8 cellular contexts compared by ENCODE assay signal in the genomic region with DNA sequence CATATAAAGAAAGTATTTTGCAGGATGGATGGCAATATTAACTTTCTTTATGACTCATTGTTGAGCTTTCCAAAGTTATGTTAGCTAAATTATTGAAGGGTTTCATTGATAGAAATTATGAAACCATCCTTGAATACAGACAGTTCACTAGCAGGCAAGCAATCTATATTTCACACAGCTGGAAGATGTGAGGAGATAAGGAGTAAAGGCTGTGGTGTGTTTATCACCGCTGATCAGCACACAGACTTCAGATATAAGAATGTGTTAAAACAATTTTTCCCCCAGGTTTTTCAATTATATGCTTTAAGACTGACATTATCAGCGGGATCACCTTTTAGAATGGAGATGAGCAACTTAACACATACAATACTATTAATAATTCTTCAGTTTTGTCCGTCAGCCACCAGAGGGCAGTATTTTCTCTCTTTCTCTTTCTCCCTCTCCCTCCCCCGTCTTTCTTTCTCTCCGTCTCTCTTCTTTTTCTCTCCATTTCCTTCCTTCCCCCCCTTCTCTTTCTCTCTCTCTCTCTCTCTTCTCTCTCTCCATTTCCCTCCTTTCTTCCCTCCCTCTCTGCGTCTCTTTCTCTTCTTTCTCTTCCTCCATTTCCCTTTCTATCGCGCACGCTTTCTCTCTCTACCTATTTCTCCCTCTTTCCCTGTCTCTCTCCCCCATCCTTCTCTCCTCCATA.
A peak's percentile ranks its signal among the peaks of the same experiment; 100 is the strongest.
DNase-seq lines count a peak whose midpoint lies in the region; ATAC-seq and TF ChIP-seq lines count a peak whose summit lies in the region.

No MANE protein-coding gene starts in this region.

- DNase-seq in GM04503 (ENCODE audit: low read depth), result peak; percentile 18
- DNase-seq in NCI-H2196 treated with DMSO at 0.1 percent for 48 hours (lab: John Stamatoyannopoulos, UW; ENCODE audit: unreplicated experiment), result peak; percentile 13
- DNase-seq in activated CD8-positive, alpha-beta T cell treated with anti-CD3 and anti-CD28 coated beads for 36 hours, result peak; percentile 48
- DNase-seq in fibroblast of the conjunctiva (ENCODE audit: low read depth), result peak; percentile 51
- no peak for DNase-seq in occipital lobe (lab: John Stamatoyannopoulos, UW)

- peak overlapping the region; percentile 47 for H3K4me3 Mint-ChIP-seq in activated CD8-positive, alpha-beta T cell treated with anti-CD3 and anti-CD28 coated beads for 36 hours
- H3K4me3 Mint-ChIP-seq in nephron, result peak overlapping the region; percentile 76 to 81 (median 80)

- H3K27ac Mint-ChIP-seq in activated CD8-positive, alpha-beta T cell treated with anti-CD3 and anti-CD28 coated beads for 36 hours, result no peak overlapping the region
- peak overlapping the region; percentile 17 to 83 (median 65) for H3K27ac Mint-ChIP-seq in nephron

- H3K9me3 Mint-ChIP-seq in activated CD8-positive, alpha-beta T cell treated with anti-CD3 and anti-CD28 coated beads for 36 hours, result no peaks in the 10 kb centered on the region
- no peaks in the 10 kb centered on the region for H3K9me3 Mint-ChIP-seq in nephron

- no peaks in the 10 kb centered on the region for H3K4me1 Mint-ChIP-seq in activated CD8-positive, alpha-beta T cell treated with anti-CD3 and anti-CD28 coated beads for 36 hours (ENCODE audit: low read depth)
- H3K4me1 Mint-ChIP-seq in nephron, result peaks cover 35% of the 10 kb centered on the region

- intact Hi-C loops in activated CD8-positive, alpha-beta T cell treated with anti-CD3 and anti-CD28 coated beads for 36 hours (cut with micrococcal nuclease), result loop anchor here (10.0 kb wide), 1 partner anchor 291 kb away; no protein-coding TSS in a partner anchor

- CTCF ChIA-PET in activated CD8-positive, alpha-beta T cell treated with anti-CD3 and anti-CD28 coated beads for 36 hours (lab: Charles Lee), result interaction anchor here (0.7 to 1.8 kb wide), 15 partner anchors 10 to 426 kb away, joined by 3 to 8 read pairs (median 3); a partner anchor contains a TSS

- no peaks in the 10 kb centered on the region for H3K36me3 Mint-ChIP-seq in activated CD8-positive, alpha-beta T cell treated with anti-CD3 and anti-CD28 coated beads for 36 hours (ENCODE audit: low read depth)
- no peaks in the 10 kb centered on the region for H3K36me3 Mint-ChIP-seq in nephron (ENCODE audit: low read depth)

- peaks cover 12% of the 10 kb centered on the region for H3K27me3 Mint-ChIP-seq in activated CD8-positive, alpha-beta T cell treated with anti-CD3 and anti-CD28 coated beads for 36 hours
- no peaks in the 10 kb centered on the region for H3K27me3 Mint-ChIP-seq in nephron (ENCODE audit: low read depth)

- TF ChIP-seq CTCF in activated CD8-positive, alpha-beta T cell treated with anti-CD3 and anti-CD28 coated beads for 36 hours (IDR thresholded peaks at IDR 0.05), result peak; percentile 79
- peak; percentile 75 to 84 (median 78) for TF ChIP-seq CTCF in nephron (IDR thresholded peaks at IDR 0.05; ENCODE audit: unreplicated experiment in 3 of 3)

- POLR2A ChIA-PET in activated CD8-positive, alpha-beta T cell treated with anti-CD3 and anti-CD28 coated beads for 36 hours (lab: Charles Lee), result no interaction called here

- ATAC-seq in HG02759 (IDR thresholded peaks at IDR 0.05; ENCODE audit: unreplicated experiment) (peak; percentile 62), HG03521 (IDR thresholded peaks at IDR 0.05; ENCODE audit: unreplicated experiment) (no peak)
- peak; percentile 55 for ATAC-seq in activated CD8-positive, alpha-beta T cell treated with anti-CD3 and anti-CD28 coated beads for 36 hours
